Comparison of ENCODE assay signal across 11 cellular contexts in genomic region chr5:50476549-50476948, GRCh38. TPM values are rescaled to one million over a fixed set of nuclear protein-coding genes. Genes with fewer than 3 reads are reported as not detected.
DNase-seq lines count a peak whose midpoint lies in the region; ATAC-seq and TF ChIP-seq lines count a peak whose summit lies in the region.
"Had no signal": no experiment of that assay in that cellular context is flagged by ENCODE, and none has a peak within 500 bp of the region (broad histone marks: within the 10 kb centered on the region; RNA-seq: fewer than 3 reads in every experiment).

No MANE protein-coding gene starts in this region.

- no peak overlapping the region for H3K4me2 ChIP-seq in smooth muscle cell

- no peaks in the 10 kb centered on the region for H3K36me3 ChIP-seq in smooth muscle cell (ENCODE audit: low read depth)
- H3K36me3 ChIP-seq: breast epithelium had no signal

- H3K27me3 ChIP-seq in smooth muscle cell (ENCODE audit: low read depth): no peaks in the 10 kb centered on the region
- H3K27me3 ChIP-seq: breast epithelium had no signal

- H4K20me1 ChIP-seq in smooth muscle cell (ENCODE audit: low read depth): no peaks in the 10 kb centered on the region

- H3K79me2 ChIP-seq in smooth muscle cell (ENCODE audit: low read depth): no peaks in the 10 kb centered on the region

- H3K4me1 ChIP-seq in smooth muscle cell (ENCODE audit: low read depth): no peaks in the 10 kb centered on the region
- H3K4me1 ChIP-seq: breast epithelium had no signal

- H3F3A ChIP-seq in smooth muscle cell (ENCODE audit: low read depth): no peaks in the 10 kb centered on the region

- no peak overlapping the region for H3K27ac ChIP-seq in smooth muscle cell (ENCODE audit: low read depth)
- H3K27ac ChIP-seq: breast epithelium had no signal

- DNase-seq in GM20000 (ENCODE audit: low spot score) (peak; percentile 11), iPS-NIHi7 (ENCODE audit: extremely low spot score) (no peak), left colon (no peak), smooth muscle cell (lab: John Stamatoyannopoulos, UW; ENCODE audit: unreplicated experiment) (no peak), GDM1 (lab: John Stamatoyannopoulos, UW) (no peak)
- DNase-seq: erythroblast, NCI-H1417 had no signal

- TF ChIP-seq CTCF in GM20000 (IDR thresholded peaks at IDR 0.05; ENCODE audit: extremely low read depth, missing control alignments) (no peak), smooth muscle cell (IDR thresholded peaks at IDR 0.05; ENCODE audit: borderline replicate concordance, insufficient read depth, poor library complexity, severe bottlenecking) (no peak)

- 79% methylated on average over 1 of the region's 1 CpG for WGBS in smooth muscle cell (ENCODE audit: low lambda C conversion rate)

- H3K9me3 ChIP-seq in smooth muscle cell (replicated peaks; ENCODE audit: low read depth): no peaks in the 10 kb centered on the region
- H3K9me3 ChIP-seq: breast epithelium had no signal

- H3K4me3 ChIP-seq in smooth muscle cell: no peak overlapping the region
- H3K4me3 ChIP-seq: breast epithelium had no signal

- intact Hi-C loops in left colon (cut with DNase I, micrococcal nuclease): no loop called here

- no peak overlapping the region for H3K9ac ChIP-seq in smooth muscle cell (ENCODE audit: low read depth)

- H2AFZ ChIP-seq in smooth muscle cell (ENCODE audit: low read depth): no peak overlapping the region

- ATAC-seq in GM18519 (IDR thresholded peaks at IDR 0.05; ENCODE audit: low FRiP score, unreplicated experiment) (peak; percentile 96), HG02938 (IDR thresholded peaks at IDR 0.05; ENCODE audit: unreplicated experiment) (peak; percentile 100), HG03565 (IDR thresholded peaks at IDR 0.05; ENCODE audit: unreplicated experiment) (peak; percentile 96), left colon (no peak)

RNA-seq across cellular contexts. Expression of gene EMB, which starts 35.5 kb away (rescaled TPM):
- total RNA-seq in left colon: 1 to 10 TPM; 6.1 to 8.6 TPM
- 19.5 and 20.9 TPM in 2 replicates for total RNA-seq in smooth muscle cell
- 6.6 and 7.9 TPM in 2 replicates for polyA plus RNA-seq in smooth muscle cell
